ENCODE assay signal across 9 cellular contexts in the genomic region with DNA sequence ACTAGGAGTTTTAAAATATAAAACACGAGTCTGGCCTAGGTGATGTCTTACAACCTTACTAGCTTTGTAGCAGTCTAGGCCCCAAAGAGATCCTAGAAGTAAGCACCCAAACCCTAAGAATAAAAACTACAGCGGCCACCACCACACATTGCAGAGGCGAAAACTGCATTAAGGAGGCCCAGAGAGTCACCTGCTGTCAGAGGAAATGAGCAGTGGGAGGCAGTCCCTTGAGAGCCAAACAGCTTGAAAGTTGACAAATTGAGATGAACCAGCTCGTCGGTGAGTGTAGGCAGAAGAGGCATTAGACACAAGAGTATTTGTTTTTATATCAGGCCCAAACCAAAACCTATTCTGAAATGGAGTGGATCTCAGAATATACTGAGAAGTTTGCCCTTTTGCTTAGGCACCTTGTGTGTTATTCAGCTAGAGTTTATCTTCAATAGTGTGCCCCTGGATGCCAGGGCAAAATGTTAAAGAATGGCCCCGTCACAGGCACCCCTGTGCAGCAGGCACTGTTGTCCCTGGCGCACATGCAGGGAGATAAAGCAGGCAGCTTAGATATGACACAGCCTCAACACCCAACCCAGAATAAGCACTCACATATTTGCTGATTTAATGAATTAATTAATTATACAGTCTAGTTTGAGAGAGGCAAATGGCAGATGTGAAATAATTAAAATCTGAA. TPM values are rescaled to one million over a fixed set of nuclear protein-coding genes. Genes with fewer than 3 reads are reported as not detected.
DNase-seq lines count a peak whose midpoint lies in the region; ATAC-seq, FAIRE-seq and TF ChIP-seq lines count a peak whose summit lies in the region.
"Had no signal": no experiment of that assay in that cellular context is flagged by ENCODE, and none has a peak within 500 bp of the region (broad histone marks: within the 10 kb centered on the region; RNA-seq: fewer than 3 reads in every experiment).

No MANE protein-coding gene starts in this region.

- H4K20me1 ChIP-seq in GM23338 (replicated peaks; ENCODE audit: insufficient read depth) = no peaks in the 10 kb centered on the region

- no peak overlapping the region for H3K14ac ChIP-seq in mesenchymal stem cell (ENCODE audit: low read length in 2 of 2)

- no peak overlapping the region for H2BK5ac ChIP-seq in mesenchymal stem cell (ENCODE audit: low read depth, low read length, poor library complexity, severe bottlenecking)

- ATAC-seq in GM23338 (no peak), HG02852 (IDR thresholded peaks at IDR 0.05; ENCODE audit: unreplicated experiment) (no peak), GM21526 (IDR thresholded peaks at IDR 0.05; ENCODE audit: low FRiP score, unreplicated experiment) (no peak)
- ATAC-seq in activated CD8-positive, alpha-beta T cell treated with anti-CD3 and anti-CD28 coated beads, Interleukin-2, amount 10 ng/mL, durations not matched to agents 7 days and 5 days = no peak

- no peak overlapping the region for H2BK120ac ChIP-seq in mesenchymal stem cell (ENCODE audit: low read depth, low read length)

- peaks cover 24% of the 10 kb centered on the region for H3K4me1 Mint-ChIP-seq in GM23338
- peaks cover 13% of the 10 kb centered on the region for H3K4me1 Mint-ChIP-seq in activated CD8-positive, alpha-beta T cell treated with anti-CD3 and anti-CD28 coated beads, Interleukin-2, amount 10 ng/mL, durations not matched to agents 7 days and 5 days (ENCODE audit: low read depth)

- POLR2A ChIA-PET in activated CD8-positive, alpha-beta T cell treated with anti-CD3 and anti-CD28 coated beads, Interleukin-2, amount 10 ng/mL, durations not matched to agents 7 days and 5 days (lab: Charles Lee) = interaction anchor here (0.5 to 1.8 kb wide), 4 partner anchors 58 to 362 kb away, joined by 3 to 5 read pairs (median 3); partner anchors contain the start of gene CALM1

- H3K27me3 Mint-ChIP-seq in GM23338 (ENCODE audit: insufficient read depth, low read depth, poor library complexity) = peaks cover 7% of the 10 kb centered on the region
- peaks cover 34% of the 10 kb centered on the region for H3K27me3 Mint-ChIP-seq in activated CD8-positive, alpha-beta T cell treated with anti-CD3 and anti-CD28 coated beads, Interleukin-2, amount 10 ng/mL, durations not matched to agents 7 days and 5 days (ENCODE audit: low read depth)

- CTCF ChIA-PET in activated CD8-positive, alpha-beta T cell treated with anti-CD3 and anti-CD28 coated beads, Interleukin-2, amount 10 ng/mL, durations not matched to agents 7 days and 5 days (lab: Charles Lee) = interaction anchor here (0.7 to 4.9 kb wide), 26 partner anchors 9 to 470 kb away, joined by 3 to 31 read pairs (median 6); partner anchors contain the start of gene TTC7B

- no peak overlapping the region for H3K18ac ChIP-seq in mesenchymal stem cell (ENCODE audit: low read depth in 1 of 2, low read length in 2 of 2)

- H3K9me3 ChIP-seq in mesenchymal stem cell (ENCODE audit: control insufficient read depth, low read length) = peaks cover 22% of the 10 kb centered on the region

- H2BK15ac ChIP-seq in mesenchymal stem cell (ENCODE audit: low read depth, poor library complexity, severe bottlenecking) = no peak overlapping the region

- H3K23ac ChIP-seq in mesenchymal stem cell (ENCODE audit: low read length in 2 of 2) = no peak overlapping the region

- H3K79me1 ChIP-seq in mesenchymal stem cell (replicated peaks; ENCODE audit: low read length, poor library complexity, severe bottlenecking) = peaks cover 7% of the 10 kb centered on the region

- peaks cover 8% of the 10 kb centered on the region; the same call in 2 of the 3 replicates for H3K9me3 Mint-ChIP-seq in GM23338
- H3K9me3 Mint-ChIP-seq in activated CD8-positive, alpha-beta T cell treated with anti-CD3 and anti-CD28 coated beads, Interleukin-2, amount 10 ng/mL, durations not matched to agents 7 days and 5 days (ENCODE audit: insufficient read depth) = peaks cover 17% of the 10 kb centered on the region

- no peak overlapping the region for H4K91ac ChIP-seq in mesenchymal stem cell (ENCODE audit: low read length)

- H3K4me2 ChIP-seq in GM23338 (peak overlapping the region; percentile 75; the same call in 1 of the 2 replicates), mesenchymal stem cell (ENCODE audit: low read length, poor library complexity, severe bottlenecking) (no peak overlapping the region)

- DNase-seq in Ammon's horn (ENCODE audit: low spot score) = peak; percentile 32
- DNase-seq in GM23338 (ENCODE audit: low spot score) = no peak
- no peak for DNase-seq in activated CD8-positive, alpha-beta T cell treated with anti-CD3 and anti-CD28 coated beads, Interleukin-2, amount 10 ng/mL, durations not matched to agents 7 days and 5 days
- DNase-seq in mesenchymal stem cell = no peak
- DNase-seq in urothelium cell line (ENCODE audit: low spot score) = no peak
- no peak for DNase-seq in midbrain (lab: John Stamatoyannopoulos, UW)
- DNase-seq: NCI-H1694 had no signal

- no peak for TF ChIP-seq CTCF in GM23338 (conservative IDR thresholded peaks at IDR 0.05; ENCODE audit: low read depth in 2 of 2)

- H3K36me3 ChIP-seq in GM23338 (ENCODE audit: insufficient read depth) = no peaks in the 10 kb centered on the region
- H3K36me3 ChIP-seq in mesenchymal stem cell (ENCODE audit: control insufficient read depth in 1 of 2, insufficient read depth in 2 of 2, low read depth in 1 of 2, low read length in 2 of 2) = no peaks in the 10 kb centered on the region

- H3K9me2 ChIP-seq in GM23338 (ENCODE audit: insufficient read depth) = no peaks in the 10 kb centered on the region

- H3K79me2 ChIP-seq in GM23338 (replicated peaks; ENCODE audit: insufficient read depth) = no peaks in the 10 kb centered on the region

- peak overlapping the region; percentile 0 for H4K8ac ChIP-seq in mesenchymal stem cell (ENCODE audit: low read length)

- H3K9ac ChIP-seq in mesenchymal stem cell (ENCODE audit: low read length) = peak overlapping the region; percentile 98

- no peak overlapping the region for H3K4me3 Mint-ChIP-seq in GM23338
- peak overlapping the region; percentile 67 for H3K4me3 Mint-ChIP-seq in activated CD8-positive, alpha-beta T cell treated with anti-CD3 and anti-CD28 coated beads, Interleukin-2, amount 10 ng/mL, durations not matched to agents 7 days and 5 days

- no peak overlapping the region; the same call in 1 of the 2 replicates for H3K27ac Mint-ChIP-seq in GM23338
- H3K27ac Mint-ChIP-seq in activated CD8-positive, alpha-beta T cell treated with anti-CD3 and anti-CD28 coated beads, Interleukin-2, amount 10 ng/mL, durations not matched to agents 7 days and 5 days = peak overlapping the region; percentile 83

- H3K4me1 ChIP-seq in GM23338 (ENCODE audit: insufficient read depth) (peaks cover 6% of the 10 kb centered on the region; the same call in 1 of the 2 replicates), mesenchymal stem cell (ENCODE audit: control insufficient read depth, insufficient read depth, low read depth, low read length) (peaks cover 4% of the 10 kb centered on the region)

- H3K4me3 ChIP-seq in GM23338 (no peak overlapping the region), mesenchymal stem cell (ENCODE audit: insufficient read depth in 1 of 2, low read depth in 1 of 2, low read length in 2 of 2) (peak overlapping the region in 1 of 2 experiments; percentile 87)

- peak overlapping the region in 1 of 2 experiments; percentile 47 for H2BK12ac ChIP-seq in mesenchymal stem cell (ENCODE audit: low read length in 2 of 2)

- FAIRE-seq in urothelium cell line (lab: Jason Lieb, UNC) = no peak

- 70% methylated on average over 6 of the region's 7 CpGs for WGBS in mesenchymal stem cell

- H3K4ac ChIP-seq in mesenchymal stem cell (ENCODE audit: low read depth in 1 of 2, low read length in 2 of 2) = no peak overlapping the region

- H3K27me3 ChIP-seq in GM23338 (ENCODE audit: insufficient read depth) = peaks cover 9% of the 10 kb centered on the region
- no peaks in the 10 kb centered on the region for H3K27me3 ChIP-seq in mesenchymal stem cell (ENCODE audit: control insufficient read depth in 1 of 2, insufficient read depth in 1 of 2, low read length in 2 of 2)

- H3K27ac ChIP-seq in GM23338 (ENCODE audit: low read depth) (no peak overlapping the region), mesenchymal stem cell (ENCODE audit: low read length, poor library complexity, severe bottlenecking) (no peak overlapping the region)

- no peak overlapping the region for H2AK5ac ChIP-seq in mesenchymal stem cell (ENCODE audit: low read length, severe bottlenecking)

- H3K36me3 Mint-ChIP-seq in GM23338 (ENCODE audit: low read depth) = no peaks in the 10 kb centered on the region; the same call in 2 of the 3 replicates
- H3K36me3 Mint-ChIP-seq in activated CD8-positive, alpha-beta T cell treated with anti-CD3 and anti-CD28 coated beads, Interleukin-2, amount 10 ng/mL, durations not matched to agents 7 days and 5 days (ENCODE audit: low read depth) = peaks cover 5% of the 10 kb centered on the region

- peaks cover 7% of the 10 kb centered on the region for H3F3A ChIP-seq in GM23338 (replicated peaks; ENCODE audit: low read depth)

- H2AFZ ChIP-seq in GM23338 = no peak overlapping the region
- no peak overlapping the region for H2AFZ ChIP-seq in mesenchymal stem cell (ENCODE audit: low read depth, low read length)

TF ChIP-seq in GM23338, 12 proteins besides CTCF, POLR2A, EP300 and RAD21 (continues in another document):
- TF ChIP-seq NANOG (IDR thresholded peaks at IDR 0.05; ENCODE audit: borderline replicate concordance) = no peak
- TF ChIP-seq POLR2AphosphoS5 (IDR thresholded peaks at IDR 0.05; ENCODE audit: low read depth) = no peak
- TF ChIP-seq EZH2phosphoT487 (IDR thresholded peaks at IDR 0.05; ENCODE audit: unreplicated experiment) = no peak
- TF ChIP-seq STAT1 (IDR thresholded peaks at IDR 0.05; ENCODE audit: unreplicated experiment) = no peak
- TF ChIP-seq ZNF114 (CRISPR knock-in tag; IDR thresholded peaks at IDR 0.05) = no peak
- no peak for TF ChIP-seq JUNB (IDR thresholded peaks at IDR 0.05; ENCODE audit: unreplicated experiment)
- no peak for TF ChIP-seq CREB1 (CRISPR knock-in tag; IDR thresholded peaks at IDR 0.05; ENCODE audit: low read depth)

RNA-seq across cellular contexts. Expression of gene TTC7B, which starts 56.7 kb away (rescaled TPM):
- total RNA-seq in GM23338 (2014; rRNA removed; shearing (Covaris generic)) = 16.5 and 28.6 TPM in 2 replicates
- 7.9 and 10.1 TPM in 2 replicates for polyA plus RNA-seq in GM23338 (2016; fragmentation: Nextera tagmentation; extraction: Ambion mirVana)
- 1 to 10 TPM; 5.3 to 6.8 TPM for total RNA-seq in activated CD8-positive, alpha-beta T cell treated with anti-CD3 and anti-CD28 coated beads, Interleukin-2, amount 10 ng/mL, durations not matched to agents 7 days and 5 days
- 28.7 TPM for polyA plus RNA-seq in mesenchymal stem cell (2013, experiment 1 of 2)
- polyA plus RNA-seq in mesenchymal stem cell (2013, experiment 2 of 2) = 28.3 TPM
